ENCODE assay signal across 8 cellular contexts in genomic region chr11:118198370-118198769, GRCh38. TPM values are rescaled to one million over a fixed set of nuclear protein-coding genes. Genes with fewer than 3 reads are reported as not detected.
A peak's percentile ranks its signal among the peaks of the same experiment; 100 is the strongest.
DNase-seq lines count a peak whose midpoint lies in the region; ATAC-seq and TF ChIP-seq lines count a peak whose summit lies in the region.

No MANE protein-coding gene starts in this region.

- peak; percentile 77 for DNase-seq in AG08396 (ENCODE audit: low spot score)
- DNase-seq in GM23338 (ENCODE audit: low spot score), result peak; percentile 87
- peak; percentile 58 for DNase-seq in NCI-H748 (lab: John Stamatoyannopoulos, UW; ENCODE audit: unreplicated experiment)
- peak; percentile 55 to 82 for DNase-seq in activated CD8-positive, alpha-beta memory T cell treated with anti-CD3 and anti-CD28 coated beads for 1 hour (ENCODE audit: extremely low read depth in 1 of 2, low read depth in 1 of 2)
- peak; percentile 80 for DNase-seq in ecto neural progenitor cell (ENCODE audit: low spot score)
- peak; percentile 74 to 86 for DNase-seq in mesothelial cell of epicardium (ENCODE audit: low spot score in 2 of 2, unreplicated experiment in 2 of 2)
- DNase-seq in stimulated activated CD8-positive, alpha-beta memory T cell treated with anti-CD3 and anti-CD28 coated beads, Interleukin-15, amount 100 ng/mL, for 48 hours (ENCODE audit: low read depth in 2 of 2), result peak; percentile 75 to 77

- H3K4me3 ChIP-seq in GM23338, result no peak overlapping the region

- H3K4me3 Mint-ChIP-seq in GM23338 (no peak overlapping the region), mesothelial cell of epicardium (peak overlapping the region; percentile 50)

- H3K27me3 Mint-ChIP-seq in GM23338 (ENCODE audit: insufficient read depth, low read depth, poor library complexity) (peaks cover 2% of the 10 kb centered on the region), mesothelial cell of epicardium (ENCODE audit: low read depth) (peaks cover 10% of the 10 kb centered on the region)

- peaks cover 6% of the 10 kb centered on the region; the same call in 1 of the 2 replicates for H3K9me2 ChIP-seq in GM23338 (ENCODE audit: insufficient read depth)

- no peaks in the 10 kb centered on the region for H3K9me3 Mint-ChIP-seq in GM23338
- H3K9me3 Mint-ChIP-seq in mesothelial cell of epicardium, result no peaks in the 10 kb centered on the region

- peaks cover 16% of the 10 kb centered on the region for H3K4me1 ChIP-seq in GM23338 (ENCODE audit: insufficient read depth)

- H3K27me3 ChIP-seq in GM23338 (ENCODE audit: insufficient read depth), result no peaks in the 10 kb centered on the region

- TF ChIP-seq CTCF in GM23338 (conservative IDR thresholded peaks at IDR 0.05; ENCODE audit: low read depth in 2 of 2) (peak; percentile 89 to 94), mesothelial cell of epicardium (IDR thresholded peaks at IDR 0.05; ENCODE audit: unreplicated experiment) (peak; percentile 83)

- no peaks in the 10 kb centered on the region for H3K79me2 ChIP-seq in GM23338 (replicated peaks; ENCODE audit: insufficient read depth)

- H3K27ac ChIP-seq in GM23338 (ENCODE audit: low read depth), result no peak overlapping the region

- no peaks in the 10 kb centered on the region for H3K36me3 ChIP-seq in GM23338 (ENCODE audit: insufficient read depth)

- peak overlapping the region; percentile 43; the same call in 1 of the 2 replicates for H2AFZ ChIP-seq in GM23338

- H4K20me1 ChIP-seq in GM23338 (replicated peaks; ENCODE audit: insufficient read depth), result no peaks in the 10 kb centered on the region

- 0 out of 2 replicates have a peak overlapping the region, but pooled peaks have one; percentile 33 for H3K4me2 ChIP-seq in GM23338

- H3K36me3 Mint-ChIP-seq in GM23338 (ENCODE audit: low read depth) (no peaks in the 10 kb centered on the region), mesothelial cell of epicardium (no peaks in the 10 kb centered on the region)

- H3K27ac Mint-ChIP-seq in GM23338, result no peak overlapping the region
- no peak overlapping the region for H3K27ac Mint-ChIP-seq in mesothelial cell of epicardium

- no peaks in the 10 kb centered on the region for H3F3A ChIP-seq in GM23338 (replicated peaks; ENCODE audit: low read depth)

- ATAC-seq in GM23338 (peak; percentile 87), HG03095 (IDR thresholded peaks at IDR 0.05; ENCODE audit: unreplicated experiment) (no peak)

- H3K4me1 Mint-ChIP-seq in GM23338 (peaks cover 38% of the 10 kb centered on the region), mesothelial cell of epicardium (peaks cover 14% of the 10 kb centered on the region)

TF ChIP-seq in GM23338, 12 proteins besides CTCF, POLR2A, EP300 and RAD21:
- TF ChIP-seq EZH2phosphoT487 (IDR thresholded peaks at IDR 0.05; ENCODE audit: unreplicated experiment), result no peak

RNA-seq across cellular contexts. Expression of gene SCN2B, which starts 21.9 kb away (rescaled TPM):
- 0.03 and 0.04 TPM in 2 replicates for total RNA-seq in GM23338 (2014; rRNA removed; shearing (Covaris generic))
- polyA plus RNA-seq in GM23338 (2016; fragmentation: Nextera tagmentation; extraction: Ambion mirVana), result 0.09 TPM in 1 of 2 replicates, not detected in the other
- total RNA-seq in mesothelial cell of epicardium, result 2.3 to 2.5 TPM (median 2.4 TPM) in 3 replicates

RNA-seq across cellular contexts. Expression of gene JAML, which starts 26.4 kb away (rescaled TPM):
- total RNA-seq in GM23338 (2014; rRNA removed; shearing (Covaris generic)), result 0.12 and 0.56 TPM in 2 replicates
- 0.26 and 1.0 TPM in 2 replicates for polyA plus RNA-seq in GM23338 (2016; fragmentation: Nextera tagmentation; extraction: Ambion mirVana)
- not detected in 3 replicates for total RNA-seq in mesothelial cell of epicardium

RNA-seq across cellular contexts. Expression of gene SCN4B, which starts 45.7 kb away (rescaled TPM):
- 1.7 and 3.0 TPM in 2 replicates for total RNA-seq in GM23338 (2014; rRNA removed; shearing (Covaris generic))
- polyA plus RNA-seq in GM23338 (2016; fragmentation: Nextera tagmentation; extraction: Ambion mirVana), result 0.16 and 0.45 TPM in 2 replicates
- 1.2 to 1.9 TPM (median 1.5 TPM) in 3 replicates for total RNA-seq in mesothelial cell of epicardium

RNA-seq across cellular contexts. Expression of gene MPZL3, which starts 53.8 kb away (rescaled TPM):
- total RNA-seq in GM23338 (2014; rRNA removed; shearing (Covaris generic)), result 2.9 and 5.7 TPM in 2 replicates
- polyA plus RNA-seq in GM23338 (2016; fragmentation: Nextera tagmentation; extraction: Ambion mirVana), result 0.92 and 1.3 TPM in 2 replicates
- total RNA-seq in mesothelial cell of epicardium, result 5.0 to 5.7 TPM (median 5.2 TPM) in 3 replicates
